Comparison of ENCODE assay signal across 21 cellular contexts in genomic region chr16:67679935-67680897, GRCh38.
"Had no signal": no experiment of that assay in that cellular context is flagged by ENCODE, and none has a peak within 500 bp of the region (broad histone marks: within the 10 kb centered on the region; RNA-seq: fewer than 3 reads in every experiment).

No MANE protein-coding gene starts in this region.

- H3K27ac Mint-ChIP-seq: stimulated activated memory B cell treated with anti-CD40 and anti-IgM and Interleukin-4, amounts not matched to agents 10 μg/mL and 1 μg/mL and 100 μg/mL, for 72 hours had no signal

- H3K36me3 ChIP-seq: colonic mucosa, pancreas had no signal

- H3K4me3 ChIP-seq: colonic mucosa, heart left ventricle, pancreas, testis, tibial nerve had no signal

- H3K27me3 Mint-ChIP-seq: naive thymus-derived CD8-positive, alpha-beta T cell; progenitor cell of endocrine pancreas; stimulated activated memory B cell treated with anti-CD40 and anti-IgM and Interleukin-4, amounts not matched to agents 10 μg/mL and 1 μg/mL and 100 μg/mL, for 72 hours; stimulated activated naive CD8-positive, alpha-beta T cell treated with anti-CD3 and anti-CD28 coated beads, Interleukin-15, amount 100 ng/mL, for 72 hours had no signal

- DNase-seq: cerebellar nuclear complex; colonic mucosa; effector CD4-positive, alpha-beta T cell; hippocampal formation; left colon; nucleus accumbens; pancreas; right cardiac atrium; small intestine; stimulated activated CD4-positive, alpha-beta T cell treated with anti-CD3 and anti-CD28 coated beads, Interleukin-4, amount 100 ng/mL, for 1 hour; stimulated activated naive CD8-positive, alpha-beta T cell treated with anti-CD3 and anti-CD28 coated beads, Interleukin-15, amount 100 ng/mL, for 72 hours; testis had no signal

- H3K4me1 ChIP-seq: colonic mucosa, pancreas, testis had no signal

- H3K27ac ChIP-seq: colonic mucosa, heart left ventricle, pancreas, testis, tibial nerve had no signal

- H3K9me3 Mint-ChIP-seq: naive thymus-derived CD8-positive, alpha-beta T cell; neural crest cell; stimulated activated memory B cell treated with anti-CD40 and anti-IgM and Interleukin-4, amounts not matched to agents 10 μg/mL and 1 μg/mL and 100 μg/mL, for 72 hours; stimulated activated naive CD8-positive, alpha-beta T cell treated with anti-CD3 and anti-CD28 coated beads, Interleukin-15, amount 100 ng/mL, for 72 hours had no signal

- ATAC-seq: esophagus mucosa; heart left ventricle; left colon; naive thymus-derived CD8-positive, alpha-beta T cell; pancreas; right cardiac atrium; stimulated activated memory B cell treated with anti-CD40 and anti-IgM and Interleukin-4, amounts not matched to agents 10 μg/mL and 1 μg/mL and 100 μg/mL, for 72 hours; stimulated activated naive CD8-positive, alpha-beta T cell treated with anti-CD3 and anti-CD28 coated beads, Interleukin-15, amount 100 ng/mL, for 72 hours had no signal

- FAIRE-seq: endometrium, frontal cortex, pancreas, small intestine had no signal

- H3K4me1 Mint-ChIP-seq: neural crest cell; stimulated activated naive CD8-positive, alpha-beta T cell treated with anti-CD3 and anti-CD28 coated beads, Interleukin-15, amount 100 ng/mL, for 72 hours had no signal

- H3K4me3 Mint-ChIP-seq: naive thymus-derived CD8-positive, alpha-beta T cell; neural crest cell; stimulated activated memory B cell treated with anti-CD40 and anti-IgM and Interleukin-4, amounts not matched to agents 10 μg/mL and 1 μg/mL and 100 μg/mL, for 72 hours; stimulated activated naive CD8-positive, alpha-beta T cell treated with anti-CD3 and anti-CD28 coated beads, Interleukin-15, amount 100 ng/mL, for 72 hours had no signal

- H3K27me3 ChIP-seq: colonic mucosa, heart left ventricle, pancreas, testis, tibial nerve had no signal

- H3K9me3 ChIP-seq: colonic mucosa, heart left ventricle, pancreas, testis, tibial nerve had no signal
